Comparison of ENCODE assay signal across 17 cellular contexts in genomic region chr16:14095883-14096551, GRCh38. TPM values are rescaled to one million over a fixed set of nuclear protein-coding genes. Genes with fewer than 3 reads are reported as not detected.
A peak's percentile ranks its signal among the peaks of the same experiment; 100 is the strongest.
DNase-seq lines count a peak whose midpoint lies in the region; ATAC-seq, FAIRE-seq and TF ChIP-seq lines count a peak whose summit lies in the region.
"Had no signal": no experiment of that assay in that cellular context is flagged by ENCODE, and none has a peak within 500 bp of the region (broad histone marks: within the 10 kb centered on the region; RNA-seq: fewer than 3 reads in every experiment).

No MANE protein-coding gene starts in this region.

- intact Hi-C loops in pancreas (cut with DNase I), result no loop called here

- H3K36me3 ChIP-seq in MG63, result no peaks in the 10 kb centered on the region
- no peaks in the 10 kb centered on the region for H3K36me3 ChIP-seq in duodenal mucosa (ENCODE audit: control insufficient read depth in 1 of 2, insufficient read depth in 2 of 2, low read length in 2 of 2)
- H3K36me3 ChIP-seq in pancreas, result no peaks in the 10 kb centered on the region
- H3K36me3 ChIP-seq: right atrium auricular region had no signal

- no peaks in the 10 kb centered on the region for H3K9me3 ChIP-seq in MG63
- no peaks in the 10 kb centered on the region for H3K9me3 ChIP-seq in duodenal mucosa (ENCODE audit: control insufficient read depth in 1 of 2, low read length in 2 of 2)
- no peaks in the 10 kb centered on the region for H3K9me3 ChIP-seq in pancreas
- H3K9me3 ChIP-seq: right atrium auricular region had no signal

- H3K27ac ChIP-seq in 22Rv1 (peak overlapping the region; percentile 96), duodenal mucosa (ENCODE audit: low read depth, low read length) (peak overlapping the region; percentile 42), pancreas (peak overlapping the region; percentile 53 to 88 (median 71))
- H3K27ac ChIP-seq: right atrium auricular region had no signal

- H3K4me1 ChIP-seq in duodenal mucosa (ENCODE audit: control insufficient read depth in 1 of 2, insufficient read depth in 2 of 2, low read length in 2 of 2) (peaks cover 12 to 55% of the 10 kb centered on the region in 2 donors), pancreas (peaks cover 36 to 77% (median 57%) of the 10 kb centered on the region in 3 donors)

- H3K4me3 ChIP-seq in MG63, result no peak overlapping the region
- no peak overlapping the region for H3K4me3 ChIP-seq in duodenal mucosa (ENCODE audit: low read depth in 1 of 2, low read length in 2 of 2)
- H3K4me3 ChIP-seq in pancreas, result no peak overlapping the region
- H3K4me3 ChIP-seq: right atrium auricular region had no signal

- no peak for TF ChIP-seq CTCF in 22Rv1 (IDR thresholded peaks at IDR 0.05)
- no peak for TF ChIP-seq CTCF in pancreas (IDR thresholded peaks at IDR 0.05)

- H3K9ac ChIP-seq in duodenal mucosa (ENCODE audit: low read depth in 1 of 2, low read length in 2 of 2), result no peak overlapping the region

- ATAC-seq in pancreas, result peak; percentile 46 to 76 (median 74)
- ATAC-seq in HG02884 (IDR thresholded peaks at IDR 0.05; ENCODE audit: unreplicated experiment), result no peak
- ATAC-seq: HepG2; natural killer cell treated with Interleukin-12 subunit alpha and Interleukin-12 subunit beta and Interleukin-15 and Interleukin-18, amount 100 ng/mL, for 72 hours had no signal

- 64% methylated on average over 9 of the region's 9 CpGs for WGBS in pancreas, 2 donors

- DNase-seq in MG63 (peak; percentile 13), pancreas (peak in 3 of 6 donors; percentile 46 to 61 (median 46)), DMS79 (lab: John Stamatoyannopoulos, UW) (no peak), HPDE6-E6E7 (ENCODE audit: extremely low spot score) (no peak), NCI-H2171 (lab: John Stamatoyannopoulos, UW) (no peak)
- DNase-seq: activated CD4-positive, alpha-beta T cell treated with anti-CD3 and anti-CD28 coated beads for 1 hour; CD4-positive, CD25-positive, alpha-beta regulatory T cell; effector memory CD4-positive, alpha-beta T cell; NK-92 treated with Interleukin-12 subunit alpha and Interleukin-12 subunit beta, amount 100 ng/mL, for 24 hours; SHP77 had no signal

- no peaks in the 10 kb centered on the region for H3K27me3 ChIP-seq in MG63
- H3K27me3 ChIP-seq in duodenal mucosa (ENCODE audit: control insufficient read depth in 1 of 2, insufficient read depth in 2 of 2, low read length in 2 of 2), result no peaks in the 10 kb centered on the region
- no peaks in the 10 kb centered on the region for H3K27me3 ChIP-seq in pancreas
- H3K27me3 ChIP-seq: right atrium auricular region had no signal

- no peak for FAIRE-seq in pancreas (lab: Jason Lieb, UNC)
- FAIRE-seq: A204.1, HepG2 had no signal

RNA-seq across cellular contexts. Expression of gene MRTFB, which starts 24.9 kb away (rescaled TPM):
- total RNA-seq in MG63 (2014; rRNA removed; shearing (Covaris generic); ENCODE audit: low replicate concordance), result 1.3 TPM in 2 replicates
- 10 to 100 TPM; 20.6 to 36.6 (median 26.8) TPM for total RNA-seq in pancreas
- 1 to 10 TPM; 8.7 to 9.7 TPM for polyA plus RNA-seq in pancreas

Comparison
In these comparisons a context has a peak if more than half of its experiments do, and no peak if none do; other contexts are left out.
1. H3K27ac ChIP-seq: peak in every context shown above with its lines; median percentile 96 in 22Rv1; 71 in pancreas; 42 in duodenal mucosa.